In genomic region chr7:75967055-75967454, GRCh38 we compare ENCODE assay signal across 15 cellular contexts. TPM values are rescaled to one million over a fixed set of nuclear protein-coding genes. Genes with fewer than 3 reads are reported as not detected.
DNase-seq lines count a peak whose midpoint lies in the region; ATAC-seq and TF ChIP-seq lines count a peak whose summit lies in the region.
"Had no signal": no experiment of that assay in that cellular context is flagged by ENCODE, and none has a peak within 500 bp of the region (broad histone marks: within the 10 kb centered on the region; RNA-seq: fewer than 3 reads in every experiment).

No MANE protein-coding gene starts in this region.

- intact Hi-C loops in lower lobe of right lung (cut with DNase I), result no loop called here

- H3K4me1 Mint-ChIP-seq in endodermal cell, result no peaks in the 10 kb centered on the region

- H3K36me3 ChIP-seq in GM23248 (ENCODE audit: low read depth) (no peaks in the 10 kb centered on the region), endodermal cell (ENCODE audit: control insufficient read depth, insufficient read depth, low read length) (peaks cover 12% of the 10 kb centered on the region), lower lobe of right lung (peaks cover 29% of the 10 kb centered on the region), skeletal muscle tissue (ENCODE audit: control insufficient read depth in 3 of 3, insufficient read depth in 3 of 3, low read length in 3 of 3) (peaks cover 0 to 2% (median 0%) of the 10 kb centered on the region in 3 donors)
- H3K36me3 ChIP-seq in effector memory CD4-positive, alpha-beta T cell (ENCODE audit: control insufficient read depth, insufficient read depth, low read length), result no peaks in the 10 kb centered on the region

- H3K4me1 ChIP-seq in GM23248 (ENCODE audit: insufficient read depth) (peaks cover 22% of the 10 kb centered on the region), endodermal cell (ENCODE audit: control insufficient read depth, insufficient read depth, low read length) (no peaks in the 10 kb centered on the region), lower lobe of right lung (peaks cover 45% of the 10 kb centered on the region), skeletal muscle tissue (ENCODE audit: control insufficient read depth in 3 of 3, insufficient read depth in 3 of 3, low read length in 3 of 3) (peaks cover 71 to 80% (median 78%) of the 10 kb centered on the region in 3 donors)
- no peaks in the 10 kb centered on the region for H3K4me1 ChIP-seq in effector memory CD4-positive, alpha-beta T cell (ENCODE audit: control insufficient read depth, insufficient read depth, low read length, poor library complexity, severe bottlenecking)

- 65 to 69% methylated on average over 11 of the region's 11 CpGs for WGBS in GM23248 (ENCODE audit: low coverage in 1 of 2, low lambda C conversion rate in 2 of 2, missing lambda C conversion rate in 2 of 2), 2 experiments
- 88 to 92% methylated on average over 7 to 11 of the region's 11 CpGs for WGBS in endodermal cell (ENCODE audit: insufficient coverage in 1 of 2, insufficient read length in 1 of 2), 2 experiments

- H3K4me2 ChIP-seq in GM23248 (ENCODE audit: unreplicated experiment), result peak overlapping the region; percentile 51
- H3K4me2 ChIP-seq: SK-N-SH had no signal

- H3K79me2 ChIP-seq in GM23248 (ENCODE audit: insufficient read depth), result 0 out of 2 replicates have a peak, but pooled peaks cover 4% of the 10 kb centered on the region

- in situ Hi-C loops in GM23248 (cut with MboI), result no loop called here

- H3K9me3 ChIP-seq in GM23248 (ENCODE audit: low read depth) (no peaks in the 10 kb centered on the region), endodermal cell (ENCODE audit: control insufficient read depth, low read length) (no peaks in the 10 kb centered on the region), lower lobe of right lung (no peaks in the 10 kb centered on the region), skeletal muscle tissue (ENCODE audit: control insufficient read depth in 3 of 3, low read length in 3 of 3) (no peaks in the 10 kb centered on the region)
- H3K9me3 ChIP-seq in effector memory CD4-positive, alpha-beta T cell (ENCODE audit: control insufficient read depth, low read length), result no peaks in the 10 kb centered on the region
- H3K9me3 ChIP-seq: SK-N-SH had no signal

- no peak overlapping the region for H3K27ac ChIP-seq in GM23248
- H3K27ac ChIP-seq in endodermal cell (ENCODE audit: low read depth, low read length), result peak overlapping the region; percentile 72
- peak overlapping the region; percentile 79 for H3K27ac ChIP-seq in lower lobe of right lung
- peak overlapping the region; percentile 99 for H3K27ac ChIP-seq in skeletal muscle tissue (ENCODE audit: low read depth, low read length)
- no peak overlapping the region for H3K27ac ChIP-seq in effector memory CD4-positive, alpha-beta T cell (ENCODE audit: insufficient read depth, low read length, poor library complexity, severe bottlenecking)
- H3K27ac ChIP-seq: VCaP had no signal

- H3K4me3 ChIP-seq in GM23248 (no peak overlapping the region), endodermal cell (ENCODE audit: low read length) (no peak overlapping the region), lower lobe of right lung (no peak overlapping the region), skeletal muscle tissue (ENCODE audit: low read length in 3 of 3) (peak overlapping the region; percentile 22 to 74 (median 45))
- no peak overlapping the region for H3K4me3 ChIP-seq in effector memory CD4-positive, alpha-beta T cell (ENCODE audit: insufficient read depth, low read depth, low read length, poor library complexity, severe bottlenecking)

- peak overlapping the region; percentile 36; the same call in 1 of the 2 replicates for H2AFZ ChIP-seq in GM23248

- DNase-seq in GM23248, result no peak
- DNase-seq in endodermal cell, result peak; percentile 20
- DNase-seq in lower lobe of right lung, result no peak
- DNase-seq in effector memory CD4-positive, alpha-beta T cell, result no peak
- DNase-seq: ACHN; activated naive CD4-positive, alpha-beta T cell treated with anti-CD3 and anti-CD28 coated beads, Interleukin-2, amount 50 U/mL, for 16 hours; DMS 273 treated with DMSO at 0.1 percent for 48 hours; NCI-H2171 treated with DMSO at 0.1 percent for 48 hours had no signal

- H3K9me3 Mint-ChIP-seq in endodermal cell, result no peaks in the 10 kb centered on the region
- H3K9me3 Mint-ChIP-seq: naive thymus-derived CD8-positive, alpha-beta T cell had no signal

- H3K36me3 Mint-ChIP-seq in endodermal cell (ENCODE audit: low read depth), result peaks cover 27% of the 10 kb centered on the region

- no peak for TF ChIP-seq CTCF in endodermal cell (conservative IDR thresholded peaks at IDR 0.05)
- no peak for TF ChIP-seq CTCF in lower lobe of right lung (IDR thresholded peaks at IDR 0.05)

- no peaks in the 10 kb centered on the region for H3K27me3 Mint-ChIP-seq in endodermal cell (ENCODE audit: insufficient read depth)
- H3K27me3 Mint-ChIP-seq: naive thymus-derived CD8-positive, alpha-beta T cell had no signal

- peaks cover 15% of the 10 kb centered on the region; the same call in 1 of the 2 replicates for H3F3A ChIP-seq in GM23248 (ENCODE audit: insufficient read depth)

- no peaks in the 10 kb centered on the region for H3K27me3 ChIP-seq in GM23248 (replicated peaks; ENCODE audit: insufficient read depth)
- no peaks in the 10 kb centered on the region for H3K27me3 ChIP-seq in endodermal cell (ENCODE audit: control insufficient read depth, insufficient read depth, low read length, poor library complexity, severe bottlenecking)
- no peaks in the 10 kb centered on the region for H3K27me3 ChIP-seq in lower lobe of right lung (ENCODE audit: low read depth)
- no peaks in the 10 kb centered on the region for H3K27me3 ChIP-seq in skeletal muscle tissue (ENCODE audit: control insufficient read depth in 3 of 3, insufficient read depth in 3 of 3, low read length in 3 of 3)
- no peaks in the 10 kb centered on the region for H3K27me3 ChIP-seq in effector memory CD4-positive, alpha-beta T cell (replicated peaks; ENCODE audit: control insufficient read depth, insufficient read depth, low read length, poor library complexity, severe bottlenecking)

- ATAC-seq in lower lobe of right lung (no peak), GM21619 (IDR thresholded peaks at IDR 0.05; ENCODE audit: unreplicated experiment) (no peak), HG03280 (IDR thresholded peaks at IDR 0.05; ENCODE audit: unreplicated experiment) (no peak), GM18870 (IDR thresholded peaks at IDR 0.05; ENCODE audit: unreplicated experiment) (no peak)
- ATAC-seq: naive thymus-derived CD8-positive, alpha-beta T cell had no signal

- H3K9ac ChIP-seq in GM23248 (peak overlapping the region; percentile 59; the same call in 1 of the 2 replicates), endodermal cell (ENCODE audit: extremely low read depth, low read length, poor library complexity, severe bottlenecking) (no peak overlapping the region), skeletal muscle tissue (ENCODE audit: low read depth in 1 of 3, low read length in 3 of 3) (peak overlapping the region in 2 of 3 donors; percentile 81 to 83)
- H3K9ac ChIP-seq: SK-N-SH had no signal

- no peak overlapping the region for H3K27ac Mint-ChIP-seq in endodermal cell

- H3K9me2 ChIP-seq in GM23248 (ENCODE audit: insufficient read depth), result no peaks in the 10 kb centered on the region
- H3K9me2 ChIP-seq: SK-N-SH had no signal

- H3K4me3 Mint-ChIP-seq in endodermal cell, result no peak overlapping the region
- H3K4me3 Mint-ChIP-seq: naive thymus-derived CD8-positive, alpha-beta T cell had no signal

- H4K20me1 ChIP-seq in GM23248 (ENCODE audit: insufficient read depth), result no peaks in the 10 kb centered on the region

RNA-seq across cellular contexts. Expression of gene TMEM120A, which starts 27.3 kb away (rescaled TPM):
- total RNA-seq in GM23248 (2014; rRNA removed; shearing (Covaris generic)), result 8.2 and 25.1 TPM in 2 replicates
- polyA plus RNA-seq in GM23248 (2016; fragmentation: Nextera tagmentation; extraction: Ambion mirVana), result 46.9 and 47.1 TPM in 2 replicates
- total RNA-seq in endodermal cell (10 to 100 TPM; 18.8 to 19.1 TPM), lower lobe of right lung (42.7 TPM), skeletal muscle tissue (35.5 TPM)
- polyA plus RNA-seq in endodermal cell (2013, experiment 1 of 2), result 28.4 TPM
- polyA plus RNA-seq in endodermal cell (2013, experiment 2 of 2), result 30.6 TPM

RNA-seq across cellular contexts. Expression of gene POR, which starts 52.1 kb away (rescaled TPM):
- total RNA-seq in GM23248 (2014; rRNA removed; shearing (Covaris generic)), result 38.2 and 42.7 TPM in 2 replicates
- 54.4 and 58.6 TPM in 2 replicates for polyA plus RNA-seq in GM23248 (2016; fragmentation: Nextera tagmentation; extraction: Ambion mirVana)
- total RNA-seq in endodermal cell (10 to 100 TPM; 85.2 to 92.9 TPM), lower lobe of right lung (244 TPM), skeletal muscle tissue (42.8 TPM)
- 96.3 TPM for polyA plus RNA-seq in endodermal cell (2013, experiment 1 of 2)
- 80.9 TPM for polyA plus RNA-seq in endodermal cell (2013, experiment 2 of 2)

Comparison
In these comparisons a context has a peak if more than half of its experiments do, and no peak if none do; other contexts are left out.
1. H3K27ac ChIP-seq: peak in endodermal cell (single experiment), lower lobe of right lung (single experiment) and skeletal muscle tissue (single experiment); none in GM23248 (single experiment) and effector memory CD4-positive, alpha-beta T cell (single experiment).
2. H3K4me3 ChIP-seq: peak in skeletal muscle tissue (3 of 3); none in GM23248 (single experiment), endodermal cell (single experiment), lower lobe of right lung (single experiment) and effector memory CD4-positive, alpha-beta T cell (single experiment).